ENCODE assay signal across 9 cellular contexts in the genomic region with DNA sequence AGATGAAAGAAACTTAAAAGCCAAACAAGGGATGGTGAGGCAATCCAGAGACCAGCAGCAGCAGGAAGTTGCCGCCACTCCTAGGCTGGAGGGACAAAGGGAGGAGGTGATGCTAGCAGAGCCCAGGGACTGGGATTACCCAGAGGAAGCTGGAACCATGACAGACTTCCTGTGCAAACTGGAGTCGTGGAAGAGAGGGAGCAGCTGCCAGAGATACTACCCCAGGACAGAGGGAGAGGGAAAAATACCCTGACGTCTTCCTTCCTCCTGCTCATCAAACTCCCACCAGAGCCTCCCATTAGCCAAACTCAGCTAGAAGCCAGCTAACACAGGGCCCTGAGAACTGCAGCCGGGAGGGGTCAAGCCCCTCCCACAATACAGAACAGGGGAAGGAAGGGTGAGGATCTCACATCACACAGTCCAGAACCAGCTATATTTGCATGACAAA.
DNase-seq lines count a peak whose midpoint lies in the region; ATAC-seq and TF ChIP-seq lines count a peak whose summit lies in the region.
"Had no signal": no experiment of that assay in that cellular context is flagged by ENCODE, and none has a peak within 500 bp of the region (broad histone marks: within the 10 kb centered on the region; RNA-seq: fewer than 3 reads in every experiment).

No MANE protein-coding gene starts in this region.

- no peaks in the 10 kb centered on the region for H3K9me3 ChIP-seq in mucosa of descending colon

- peaks cover 7% of the 10 kb centered on the region for H3K4me1 ChIP-seq in mucosa of descending colon (ENCODE audit: low read depth)

- peaks cover 18% of the 10 kb centered on the region for H3K4me1 Mint-ChIP-seq in CD14-positive monocyte
- peaks cover 13% of the 10 kb centered on the region for H3K4me1 Mint-ChIP-seq in activated T-helper 1 cell treated with anti-CD3 and anti-CD28 coated beads, Interleukin-12 subunit alpha, Interleukin-12 subunit beta, Interleukin-2, Interleukin-4 antibody, amounts not matched to agents 30 ng/mL and 10 ng/mL and 1 ng/mL, durations not matched to agents 14 hours and 24 hours and 36 hours (ENCODE audit: low read depth)

- H3K4me3 ChIP-seq in mucosa of descending colon = no peak overlapping the region

- peak; percentile 91 for ATAC-seq in mucosa of descending colon
- ATAC-seq in GM21381 (IDR thresholded peaks at IDR 0.05; ENCODE audit: unreplicated experiment) = no peak
- ATAC-seq in GM19324 (IDR thresholded peaks at IDR 0.05; ENCODE audit: low FRiP score, unreplicated experiment) = no peak

- no peaks in the 10 kb centered on the region for H3K9me3 Mint-ChIP-seq in CD14-positive monocyte
- no peaks in the 10 kb centered on the region for H3K9me3 Mint-ChIP-seq in activated T-helper 1 cell treated with anti-CD3 and anti-CD28 coated beads, Interleukin-12 subunit alpha, Interleukin-12 subunit beta, Interleukin-2, Interleukin-4 antibody, amounts not matched to agents 30 ng/mL and 10 ng/mL and 1 ng/mL, durations not matched to agents 14 hours and 24 hours and 36 hours

- H3K36me3 Mint-ChIP-seq in CD14-positive monocyte = peaks cover 0 to 2% of the 10 kb centered on the region in 2 donors
- H3K36me3 Mint-ChIP-seq in activated T-helper 1 cell treated with anti-CD3 and anti-CD28 coated beads, Interleukin-12 subunit alpha, Interleukin-12 subunit beta, Interleukin-2, Interleukin-4 antibody, amounts not matched to agents 30 ng/mL and 10 ng/mL and 1 ng/mL, durations not matched to agents 14 hours and 24 hours and 36 hours (ENCODE audit: low read depth) = no peaks in the 10 kb centered on the region

- peak overlapping the region; percentile 81 for H3K27ac ChIP-seq in epithelial cell of prostate

- intact Hi-C loops in CD14-positive monocyte (cut with micrococcal nuclease) = no loop called here
- intact Hi-C loops in mucosa of descending colon (cut with DNase I, micrococcal nuclease) = no loop called here
- intact Hi-C loops in activated T-helper 1 cell treated with anti-CD3 and anti-CD28 coated beads, Interleukin-12 subunit alpha, Interleukin-12 subunit beta, Interleukin-2, Interleukin-4 antibody, amounts not matched to agents 30 ng/mL and 10 ng/mL and 1 ng/mL, durations not matched to agents 14 hours and 24 hours and 36 hours (cut with micrococcal nuclease) = no loop called here

- no peak for TF ChIP-seq CTCF in CD14-positive monocyte (IDR thresholded peaks at IDR 0.05)
- TF ChIP-seq CTCF in mucosa of descending colon (IDR thresholded peaks at IDR 0.05) = no peak

- H3K36me3 ChIP-seq in mucosa of descending colon (ENCODE audit: low read depth) = no peaks in the 10 kb centered on the region

- DNase-seq in CD14-positive monocyte (ENCODE audit: low spot score) (no peak), M059J (ENCODE audit: low read depth) (peak; percentile 18), epithelial cell of prostate (ENCODE audit: low read depth, low spot score) (no peak), mucosa of descending colon (peak in 2 of 3 donors; percentile 39 to 56), NOMO-1 (lab: John Stamatoyannopoulos, UW; ENCODE audit: unreplicated experiment in 2 of 2) (no peak)
- no peak for DNase-seq in activated T-helper 1 cell treated with anti-CD3 and anti-CD28 coated beads, Interleukin-12 subunit alpha, Interleukin-12 subunit beta, Interleukin-2, Interleukin-4 antibody, amounts not matched to agents 30 ng/mL and 10 ng/mL and 1 ng/mL, durations not matched to agents 14 hours and 24 hours and 36 hours (ENCODE audit: low spot score)
- DNase-seq: posterior cingulate gyrus had no signal

- H3K27me3 Mint-ChIP-seq in CD14-positive monocyte (ENCODE audit: low read depth in 3 of 3) = peaks cover 0 to 2% (median 0%) of the 10 kb centered on the region in 3 donors
- peaks cover 33% of the 10 kb centered on the region for H3K27me3 Mint-ChIP-seq in activated T-helper 1 cell treated with anti-CD3 and anti-CD28 coated beads, Interleukin-12 subunit alpha, Interleukin-12 subunit beta, Interleukin-2, Interleukin-4 antibody, amounts not matched to agents 30 ng/mL and 10 ng/mL and 1 ng/mL, durations not matched to agents 14 hours and 24 hours and 36 hours (ENCODE audit: insufficient read depth)

- peak overlapping the region in 1 of 2 donors; percentile 39 for H3K4me3 Mint-ChIP-seq in CD14-positive monocyte
- no peak overlapping the region for H3K4me3 Mint-ChIP-seq in activated T-helper 1 cell treated with anti-CD3 and anti-CD28 coated beads, Interleukin-12 subunit alpha, Interleukin-12 subunit beta, Interleukin-2, Interleukin-4 antibody, amounts not matched to agents 30 ng/mL and 10 ng/mL and 1 ng/mL, durations not matched to agents 14 hours and 24 hours and 36 hours

- peak overlapping the region; percentile 49 to 85 (median 70) for H3K27ac Mint-ChIP-seq in CD14-positive monocyte
- H3K27ac Mint-ChIP-seq in activated T-helper 1 cell treated with anti-CD3 and anti-CD28 coated beads, Interleukin-12 subunit alpha, Interleukin-12 subunit beta, Interleukin-2, Interleukin-4 antibody, amounts not matched to agents 30 ng/mL and 10 ng/mL and 1 ng/mL, durations not matched to agents 14 hours and 24 hours and 36 hours = no peak overlapping the region

Comparison
In these comparisons a context has a peak if more than half of its experiments do, and no peak if none do; other contexts are left out.
1. DNase-seq: peak in M059J (single experiment) and mucosa of descending colon (2 of 3); none in CD14-positive monocyte (single experiment), epithelial cell of prostate (single experiment), NOMO-1 (0 of 2) and activated T-helper 1 cell treated with anti-CD3 and anti-CD28 coated beads, Interleukin-12 subunit alpha, Interleukin-12 subunit beta, Interleukin-2, Interleukin-4 antibody, amounts not matched to agents 30 ng/mL and 10 ng/mL and 1 ng/mL, durations not matched to agents 14 hours and 24 hours and 36 hours (single experiment).